ENCODE assay signal across 34 cellular contexts in the genomic region with DNA sequence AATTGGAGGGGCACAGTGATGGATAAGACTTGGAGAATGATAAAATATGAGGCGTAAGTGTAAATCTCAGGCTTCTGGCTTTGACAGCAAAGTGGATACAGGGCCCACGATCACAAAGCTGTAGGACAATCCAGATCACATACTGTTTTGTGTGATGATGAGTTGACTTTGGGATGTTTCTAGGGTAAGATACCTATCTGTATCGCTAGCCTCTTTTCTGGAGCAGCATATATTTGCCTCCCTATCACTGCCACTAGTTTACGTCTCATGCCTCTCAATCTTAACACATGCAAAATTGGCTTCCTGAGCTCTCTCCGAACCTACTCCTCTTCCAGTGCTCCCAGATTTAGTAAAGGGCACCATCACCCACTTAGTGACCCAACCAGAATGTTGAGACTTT.
"Had no signal": no experiment of that assay in that cellular context is flagged by ENCODE, and none has a peak within 500 bp of the region (broad histone marks: within the 10 kb centered on the region; RNA-seq: fewer than 3 reads in every experiment).

No MANE protein-coding gene starts in this region.

- H3K27me3 ChIP-seq: MG63 had no signal

- H3K36me3 ChIP-seq: MG63 had no signal

- H3K9me3 ChIP-seq: MG63 had no signal

- DNase-seq: Karpas-422, Kasumi-1, MG63, MM.1S, MV-4-11, NCI-H1048, NCI-H1092, NCI-H1092 treated with DMSO at 0.1 percent for 48 hours, NCI-H1105, NCI-H1105 treated with DMSO at 0.1 percent for 48 hours, NCI-H1417, NCI-H1417 treated with DMSO at 0.1 percent for 48 hours, NCI-H1436, NCI-H1436 treated with DMSO at 0.1 percent for 48 hours, NCI-H146, NCI-H1694, NCI-H1694 treated with DMSO at 0.1 percent for 48 hours, NCI-H187, NCI-H187 treated with DMSO at 0.1 percent for 48 hours, NCI-H1930, NCI-H2029, NCI-H2029 treated with DMSO at 0.1 percent for 48 hours, NCI-H2081, NCI-H2081 treated with DMSO at 0.1 percent for 48 hours, NCI-H2107, NCI-H2171, NCI-H2171 treated with DMSO at 0.1 percent for 48 hours, NCI-H2227 treated with DMSO at 0.1 percent for 48 hours, NCI-H226, NCI-H345, NCI-H446, NCI-H446 treated with DMSO at 0.1 percent for 48 hours, NCI-H510A, NCI-H510A treated with DMSO at 0.1 percent for 48 hours had no signal

- H3K4me3 ChIP-seq: MG63 had no signal
